ENCODE assay signal across 18 cellular contexts in the genomic region with DNA sequence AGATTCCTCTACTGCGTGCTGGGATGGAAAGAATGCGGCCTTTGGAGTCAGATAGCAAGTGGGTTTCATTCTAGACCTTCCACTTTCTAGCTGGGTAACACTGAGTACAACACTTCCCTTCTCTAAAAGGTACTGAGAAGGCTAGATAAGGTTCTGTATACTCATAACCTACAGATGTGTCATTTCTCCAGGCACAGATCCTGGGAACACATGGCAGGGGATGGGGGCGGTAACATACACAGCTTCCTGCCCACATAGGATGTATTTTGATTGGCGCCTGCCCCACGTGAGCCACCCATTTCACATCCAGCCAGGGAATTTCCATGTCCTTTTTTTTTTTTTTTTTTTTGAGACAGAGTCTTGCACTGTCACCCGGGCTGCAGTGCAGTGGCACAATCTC. TPM values are rescaled to one million over a fixed set of nuclear protein-coding genes. Genes with fewer than 3 reads are reported as not detected.
DNase-seq lines count a peak whose midpoint lies in the region; ATAC-seq and TF ChIP-seq lines count a peak whose summit lies in the region.
"Had no signal": no experiment of that assay in that cellular context is flagged by ENCODE, and none has a peak within 500 bp of the region (broad histone marks: within the 10 kb centered on the region; RNA-seq: fewer than 3 reads in every experiment).

No MANE protein-coding gene starts in this region.

- H3K27ac Mint-ChIP-seq in activated CD4-positive, alpha-beta T cell treated with anti-CD3 and anti-CD28 coated beads for 36 hours: no peak overlapping the region
- H3K27ac Mint-ChIP-seq: activated naive CD4-positive, alpha-beta T cell treated with anti-CD3 and anti-CD28 coated beads for 36 hours; brain; stimulated activated naive CD8-positive, alpha-beta T cell treated with anti-CD3 and anti-CD28 coated beads, Interleukin-15, amount 100 ng/mL, for 72 hours had no signal

- CTCF ChIA-PET in activated CD4-positive, alpha-beta T cell treated with anti-CD3 and anti-CD28 coated beads for 36 hours (lab: Charles Lee): interaction anchor here (1.1 kb wide), 1 partner anchor 58 kb away, joined by 3 read pairs; no protein-coding TSS in a partner anchor

- H3K27ac ChIP-seq in thoracic aorta (peak overlapping the region in 1 of 2 donors; percentile 30), smooth muscle cell (ENCODE audit: low read depth) (no peak overlapping the region)

- H2AFZ ChIP-seq in smooth muscle cell (ENCODE audit: low read depth): no peak overlapping the region

- 90% methylated on average over 6 of the region's 6 CpGs for WGBS in smooth muscle cell (ENCODE audit: low lambda C conversion rate)

- no peak overlapping the region for H3K4me3 Mint-ChIP-seq in activated CD4-positive, alpha-beta T cell treated with anti-CD3 and anti-CD28 coated beads for 36 hours
- H3K4me3 Mint-ChIP-seq: activated naive CD4-positive, alpha-beta T cell treated with anti-CD3 and anti-CD28 coated beads for 36 hours; brain; CD14-positive monocyte; neural crest cell; stimulated activated naive CD8-positive, alpha-beta T cell treated with anti-CD3 and anti-CD28 coated beads, Interleukin-15, amount 100 ng/mL, for 72 hours had no signal

- H3K36me3 ChIP-seq in thoracic aorta (no peaks in the 10 kb centered on the region), smooth muscle cell (ENCODE audit: low read depth) (no peaks in the 10 kb centered on the region)

- H3K4me1 Mint-ChIP-seq in activated CD4-positive, alpha-beta T cell treated with anti-CD3 and anti-CD28 coated beads for 36 hours: no peaks in the 10 kb centered on the region
- H3K4me1 Mint-ChIP-seq: brain; CD14-positive monocyte; neural crest cell; stimulated activated naive CD8-positive, alpha-beta T cell treated with anti-CD3 and anti-CD28 coated beads, Interleukin-15, amount 100 ng/mL, for 72 hours had no signal

- no peaks in the 10 kb centered on the region for H3K27me3 Mint-ChIP-seq in activated CD4-positive, alpha-beta T cell treated with anti-CD3 and anti-CD28 coated beads for 36 hours
- H3K27me3 Mint-ChIP-seq: stimulated activated naive CD8-positive, alpha-beta T cell treated with anti-CD3 and anti-CD28 coated beads, Interleukin-15, amount 100 ng/mL, for 72 hours had no signal

- no peaks in the 10 kb centered on the region for H3K79me2 ChIP-seq in smooth muscle cell (ENCODE audit: low read depth)

- H3K27me3 ChIP-seq in thoracic aorta (replicated peaks; ENCODE audit: insufficient read depth) (no peaks in the 10 kb centered on the region), smooth muscle cell (ENCODE audit: low read depth) (no peaks in the 10 kb centered on the region)

- no peak overlapping the region for H3K9ac ChIP-seq in smooth muscle cell (ENCODE audit: low read depth)

- intact Hi-C loops in activated CD4-positive, alpha-beta T cell treated with anti-CD3 and anti-CD28 coated beads for 36 hours (cut with DNase I, micrococcal nuclease): no loop called here

- H3K4me1 ChIP-seq in thoracic aorta (ENCODE audit: control insufficient read depth in 1 of 2, low read depth in 2 of 2): peaks cover 11 to 28% of the 10 kb centered on the region in 2 donors
- no peaks in the 10 kb centered on the region for H3K4me1 ChIP-seq in smooth muscle cell (ENCODE audit: low read depth)

- TF ChIP-seq CTCF in choroid plexus epithelial cell (conservative IDR thresholded peaks at IDR 0.05; ENCODE audit: low read depth, low read length) (no peak), thoracic aorta (IDR thresholded peaks at IDR 0.05) (no peak), smooth muscle cell (IDR thresholded peaks at IDR 0.05; ENCODE audit: borderline replicate concordance, insufficient read depth, poor library complexity, severe bottlenecking) (no peak)

- H3K4me3 ChIP-seq in choroid plexus epithelial cell (ENCODE audit: low read depth, low read length) (no peak overlapping the region), thoracic aorta (no peak overlapping the region), smooth muscle cell (no peak overlapping the region)

- no peak overlapping the region for H3K4me2 ChIP-seq in smooth muscle cell

- H3K9me3 Mint-ChIP-seq in activated CD4-positive, alpha-beta T cell treated with anti-CD3 and anti-CD28 coated beads for 36 hours (ENCODE audit: low read depth): no peaks in the 10 kb centered on the region
- H3K9me3 Mint-ChIP-seq: activated naive CD4-positive, alpha-beta T cell treated with anti-CD3 and anti-CD28 coated beads for 36 hours; neural crest cell; stimulated activated naive CD8-positive, alpha-beta T cell treated with anti-CD3 and anti-CD28 coated beads, Interleukin-15, amount 100 ng/mL, for 72 hours had no signal

- H3K9me3 ChIP-seq in thoracic aorta (no peaks in the 10 kb centered on the region), smooth muscle cell (replicated peaks; ENCODE audit: low read depth) (no peaks in the 10 kb centered on the region)

- no peaks in the 10 kb centered on the region for H3F3A ChIP-seq in smooth muscle cell (ENCODE audit: low read depth)

- POLR2A ChIA-PET in activated CD4-positive, alpha-beta T cell treated with anti-CD3 and anti-CD28 coated beads for 36 hours (lab: Charles Lee): no interaction called here

- no peaks in the 10 kb centered on the region for H3K36me3 Mint-ChIP-seq in activated CD4-positive, alpha-beta T cell treated with anti-CD3 and anti-CD28 coated beads for 36 hours (ENCODE audit: low read depth)
- H3K36me3 Mint-ChIP-seq: brain, CD14-positive monocyte had no signal

- H4K20me1 ChIP-seq in smooth muscle cell (ENCODE audit: low read depth): no peaks in the 10 kb centered on the region

- peak; percentile 44 for ATAC-seq in activated CD4-positive, alpha-beta T cell treated with anti-CD3 and anti-CD28 coated beads for 36 hours
- ATAC-seq in thoracic aorta (ENCODE audit: insufficient number of reproducible peaks, low FRiP score, low read depth) (peak; percentile 21), GM21528 (IDR thresholded peaks at IDR 0.05; ENCODE audit: low FRiP score, unreplicated experiment) (no peak)
- ATAC-seq: stimulated activated naive CD8-positive, alpha-beta T cell treated with anti-CD3 and anti-CD28 coated beads, Interleukin-15, amount 100 ng/mL, for 72 hours had no signal

- no peak for DNase-seq in activated CD4-positive, alpha-beta T cell treated with anti-CD3 and anti-CD28 coated beads for 36 hours
- no peak for DNase-seq in activated CD4-positive, alpha-beta T cell treated with anti-CD3 and anti-CD28 coated beads for 48 hours
- DNase-seq in RKO (ENCODE audit: low spot score) (peak; percentile 51), choroid plexus epithelial cell (ENCODE audit: low read depth) (peak; percentile 20), thoracic aorta (ENCODE audit: low spot score) (no peak), SKM-1 (lab: John Stamatoyannopoulos, UW; ENCODE audit: unreplicated experiment) (no peak), smooth muscle cell (lab: John Stamatoyannopoulos, UW; ENCODE audit: unreplicated experiment) (no peak)
- DNase-seq: activated CD4-positive, alpha-beta T cell treated with anti-CD3 and anti-CD28 coated beads, Interleukin-2, amount 50 U/mL, for 4 hours; activated naive CD4-positive, alpha-beta T cell treated with anti-CD3 and anti-CD28 coated beads for 36 hours; effector memory CD4-positive, alpha-beta T cell; hypothalamus; NCI-H2081; NCI-H524; stimulated activated naive CD8-positive, alpha-beta T cell treated with anti-CD3 and anti-CD28 coated beads, Interleukin-15, amount 100 ng/mL, for 72 hours had no signal

RNA-seq across cellular contexts. Expression of a gene that starts 31.8 kb away (rescaled TPM):
- under 1 TPM; 0.60 to 0.62 TPM for total RNA-seq in activated CD4-positive, alpha-beta T cell treated with anti-CD3 and anti-CD28 coated beads for 36 hours
- total RNA-seq in thoracic aorta: not detected
- not detected in 2 replicates for total RNA-seq in smooth muscle cell
- polyA plus RNA-seq in smooth muscle cell: 0.17 TPM in 1 of 2 replicates, not detected in the other
- total RNA-seq: neural crest cell had no signal
- polyA plus RNA-seq: CD14-positive monocyte had no signal

Comparison
In these comparisons a context has a peak if more than half of its experiments do, and no peak if none do; other contexts are left out.
1. DNase-seq: peak in RKO (single experiment) and choroid plexus epithelial cell (single experiment); none in activated CD4-positive, alpha-beta T cell treated with anti-CD3 and anti-CD28 coated beads for 36 hours (single experiment), activated CD4-positive, alpha-beta T cell treated with anti-CD3 and anti-CD28 coated beads for 48 hours (single experiment), thoracic aorta (single experiment), SKM-1 (single experiment) and smooth muscle cell (single experiment).